Comparison of ENCODE assay signal across 8 cellular contexts in genomic region chr5:101977729-101978345, GRCh38.
DNase-seq lines count a peak whose midpoint lies in the region; ATAC-seq and TF ChIP-seq lines count a peak whose summit lies in the region.

No MANE protein-coding gene starts in this region.

- H3K9me3 ChIP-seq in SK-N-SH = no peaks in the 10 kb centered on the region
- no peaks in the 10 kb centered on the region for H3K9me3 ChIP-seq in thoracic aorta
- no peaks in the 10 kb centered on the region for H3K9me3 ChIP-seq in uterus

- no peaks in the 10 kb centered on the region for H3K79me2 ChIP-seq in SK-N-SH (ENCODE audit: insufficient read depth)

- no peak overlapping the region for H2AFZ ChIP-seq in SK-N-SH (ENCODE audit: low read depth)

- no peak for TF ChIP-seq POLR2A in uterus (IDR thresholded peaks at IDR 0.05)

- in situ Hi-C loops in ACHN (cut with HindIII; ENCODE audit: low pct_ligation_motif_present, low pct_unique_long_range_greater_than_20kb, low sequenced_read_pairs) = no loop called here

- H4K20me1 ChIP-seq in SK-N-SH (ENCODE audit: insufficient read depth) = no peaks in the 10 kb centered on the region

- intact Hi-C loops in uterus (cut with DNase I; ENCODE audit: low total_unique reads) = no loop called here

- no peaks in the 10 kb centered on the region for H3K4me1 ChIP-seq in SK-N-SH (ENCODE audit: control insufficient read depth in 1 of 2, insufficient read depth in 2 of 2, low read depth in 1 of 2, low read length in 1 of 2)
- no peaks in the 10 kb centered on the region for H3K4me1 ChIP-seq in thoracic aorta (ENCODE audit: control insufficient read depth in 1 of 2, low read depth in 2 of 2)
- no peaks in the 10 kb centered on the region for H3K4me1 ChIP-seq in uterus

- DNase-seq in ACHN (peak; percentile 50), NAMALWA (ENCODE audit: low spot score) (peak; percentile 76), SK-N-SH (peak; percentile 54), germinal center (ENCODE audit: low spot score) (peak; percentile 28), thoracic aorta (ENCODE audit: low spot score) (no peak), uterus (no peak)

- TF ChIP-seq EP300 in SK-N-SH (IDR thresholded peaks at IDR 0.05; ENCODE audit: borderline replicate concordance in 1 of 2, low read depth in 1 of 2, low read length in 1 of 2) = no peak

- H3K27ac ChIP-seq in SK-N-SH (ENCODE audit: low read depth in 2 of 2, low read length in 1 of 2) (no peak overlapping the region), thoracic aorta (no peak overlapping the region), uterus (no peak overlapping the region)

- H3K9ac ChIP-seq in SK-N-SH = no peak overlapping the region

- H3K27me3 ChIP-seq in SK-N-SH (ENCODE audit: insufficient read depth) = no peaks in the 10 kb centered on the region
- H3K27me3 ChIP-seq in thoracic aorta (replicated peaks; ENCODE audit: insufficient read depth) = no peaks in the 10 kb centered on the region
- H3K27me3 ChIP-seq in uterus = no peaks in the 10 kb centered on the region

- H3K4me2 ChIP-seq in SK-N-SH = no peak overlapping the region

- CTCF ChIA-PET in SK-N-SH (lab: Yijun Ruan, JAX) = interaction anchor here (0.5 to 4.8 kb wide), 34 partner anchors 8 to 588 kb away, joined by 3 to 37 read pairs (median 4); no protein-coding TSS in a partner anchor

- peak; percentile 82 for TF ChIP-seq RAD21 in SK-N-SH (IDR thresholded peaks at IDR 0.05; ENCODE audit: low read length)

- H3K36me3 ChIP-seq in SK-N-SH (replicated peaks in 1 of 2; ENCODE audit: control insufficient read depth in 1 of 2, insufficient read depth in 2 of 2, low read length in 1 of 2) = no peaks in the 10 kb centered on the region
- no peaks in the 10 kb centered on the region for H3K36me3 ChIP-seq in thoracic aorta
- H3K36me3 ChIP-seq in uterus = no peaks in the 10 kb centered on the region

- 0% methylated on average over 1 of the region's 1 CpG for WGBS in SK-N-SH (ENCODE audit: low lambda C conversion rate)

- POLR2A ChIA-PET in SK-N-SH (lab: Yijun Ruan, JAX) = no interaction called here

- TF ChIP-seq CTCF in SK-N-SH (IDR thresholded peaks at IDR 0.05) = peak; percentile 84
- peak; percentile 57 for TF ChIP-seq CTCF in thoracic aorta (IDR thresholded peaks at IDR 0.05)
- TF ChIP-seq CTCF in uterus (IDR thresholded peaks at IDR 0.05) = peak in 1 of 4 experiments; percentile 7

- ATAC-seq in GM18498 (IDR thresholded peaks at IDR 0.05; ENCODE audit: unreplicated experiment) = peak; percentile 91
- peak; percentile 94 for ATAC-seq in HG02642 (IDR thresholded peaks at IDR 0.05; ENCODE audit: poor library complexity, unreplicated experiment)
- ATAC-seq in thoracic aorta (ENCODE audit: insufficient number of reproducible peaks, low FRiP score, low read depth) = no peak

- no peaks in the 10 kb centered on the region for H3F3A ChIP-seq in SK-N-SH (replicated peaks; ENCODE audit: insufficient read depth)

- no peak overlapping the region; a peak in 1 of 4 replicates for H3K4me3 ChIP-seq in SK-N-SH (ENCODE audit: low read depth in 2 of 2, low read length in 1 of 2)
- H3K4me3 ChIP-seq in thoracic aorta = no peak overlapping the region
- no peak overlapping the region for H3K4me3 ChIP-seq in uterus

- H3K9me2 ChIP-seq in SK-N-SH = no peaks in the 10 kb centered on the region

TF ChIP-seq in SK-N-SH, 30 proteins besides CTCF, POLR2A, EP300 and RAD21:
- no peak for TF ChIP-seq SIN3A (IDR thresholded peaks at IDR 0.05; ENCODE audit: borderline replicate concordance, low read depth, low read length)
- peak; percentile 53; the same call in 1 of the 2 replicates for TF ChIP-seq SMC3 (IDR thresholded peaks at IDR 0.05; ENCODE audit: low read depth, low read length)
- no peak for TF ChIP-seq USF1 (IDR thresholded peaks at IDR 0.05; ENCODE audit: borderline replicate concordance, low read depth)

Comparison
In these comparisons a context has a peak if more than half of its experiments do, and no peak if none do; other contexts are left out.
1. DNase-seq: peak in ACHN (single experiment), NAMALWA (single experiment), SK-N-SH (single experiment) and germinal center (single experiment); none in thoracic aorta (single experiment) and uterus (0 of 2).